ENCODE assay signal across 8 cellular contexts in genomic region chr6:2766767-2767314, GRCh38. TPM values are rescaled to one million over a fixed set of nuclear protein-coding genes. Genes with fewer than 3 reads are reported as not detected.
DNase-seq lines count a peak whose midpoint lies in the region; ATAC-seq and FAIRE-seq lines count a peak whose summit lies in the region.

No MANE protein-coding gene starts in this region.

- peak overlapping the region; percentile 72; the same call in 1 of the 2 replicates for H3K4me3 ChIP-seq in iPS DF 6.9 (ENCODE audit: low read length)

- WGBS in iPS DF 6.9 (ENCODE audit: insufficient coverage, insufficient read length), result no CpG with 5 or more reads among the region's 10 CpGs

- no peaks in the 10 kb centered on the region for H3K27me3 Mint-ChIP-seq in activated CD4-positive, alpha-beta T cell treated with anti-CD3 and anti-CD28 coated beads, Interleukin-2, amount 10 ng/mL, durations not matched to agents 7 days and 5 days
- no peaks in the 10 kb centered on the region for H3K27me3 Mint-ChIP-seq in activated CD4-positive, alpha-beta memory T cell treated with anti-CD3 and anti-CD28 coated beads, Interleukin-2, amount 10 ng/mL, durations not matched to agents 7 days and 5 days
- no peaks in the 10 kb centered on the region for H3K27me3 Mint-ChIP-seq in stimulated activated memory B cell treated with anti-CD40 and anti-IgM and Interleukin-4, amounts not matched to agents 10 μg/mL and 1 μg/mL and 100 μg/mL, for 72 hours

- no peaks in the 10 kb centered on the region for H3K36me3 ChIP-seq in iPS DF 6.9 (ENCODE audit: control insufficient read depth, insufficient read depth, low read length)

- POLR2A ChIA-PET in activated CD4-positive, alpha-beta T cell treated with anti-CD3 and anti-CD28 coated beads, Interleukin-2, amount 10 ng/mL, durations not matched to agents 7 days and 5 days (lab: Charles Lee), result interaction anchor here (0.6 to 0.7 kb wide), 3 partner anchors 52 to 219 kb away, joined by 3 read pairs; no protein-coding TSS in a partner anchor
- POLR2A ChIA-PET in activated CD4-positive, alpha-beta memory T cell treated with anti-CD3 and anti-CD28 coated beads, Interleukin-2, amount 10 ng/mL, durations not matched to agents 7 days and 5 days (lab: Charles Lee), result interaction anchor here (1.0 to 5.1 kb wide), 10 partner anchors 7 to 308 kb away, joined by 3 to 48 read pairs (median 4); partner anchors contain the start of genes MYLK4 and SERPINB1

- ATAC-seq in stimulated activated memory B cell treated with anti-CD40 and anti-IgM and Interleukin-4, amounts not matched to agents 10 μg/mL and 1 μg/mL and 100 μg/mL, for 72 hours, result no peak
- ATAC-seq in HG03457 (IDR thresholded peaks at IDR 0.05; ENCODE audit: unreplicated experiment), result no peak

- H3K36me3 Mint-ChIP-seq in activated CD4-positive, alpha-beta T cell treated with anti-CD3 and anti-CD28 coated beads, Interleukin-2, amount 10 ng/mL, durations not matched to agents 7 days and 5 days (ENCODE audit: low read depth), result peaks cover 38% of the 10 kb centered on the region
- H3K36me3 Mint-ChIP-seq in activated CD4-positive, alpha-beta memory T cell treated with anti-CD3 and anti-CD28 coated beads, Interleukin-2, amount 10 ng/mL, durations not matched to agents 7 days and 5 days (ENCODE audit: low read depth), result peaks cover 25% of the 10 kb centered on the region
- H3K36me3 Mint-ChIP-seq in stimulated activated memory B cell treated with anti-CD40 and anti-IgM and Interleukin-4, amounts not matched to agents 10 μg/mL and 1 μg/mL and 100 μg/mL, for 72 hours, result no peaks in the 10 kb centered on the region

- H3K4me1 ChIP-seq in iPS DF 6.9 (ENCODE audit: control insufficient read depth, insufficient read depth, low read length), result no peaks in the 10 kb centered on the region; the same call in 1 of the 2 replicates

- peak overlapping the region; percentile 92 for H3K27ac Mint-ChIP-seq in activated CD4-positive, alpha-beta T cell treated with anti-CD3 and anti-CD28 coated beads, Interleukin-2, amount 10 ng/mL, durations not matched to agents 7 days and 5 days
- H3K27ac Mint-ChIP-seq in activated CD4-positive, alpha-beta memory T cell treated with anti-CD3 and anti-CD28 coated beads, Interleukin-2, amount 10 ng/mL, durations not matched to agents 7 days and 5 days, result peak overlapping the region; percentile 85
- H3K27ac Mint-ChIP-seq in stimulated activated memory B cell treated with anti-CD40 and anti-IgM and Interleukin-4, amounts not matched to agents 10 μg/mL and 1 μg/mL and 100 μg/mL, for 72 hours, result peak overlapping the region; percentile 97

- peaks cover 52% of the 10 kb centered on the region for H3K4me1 Mint-ChIP-seq in activated CD4-positive, alpha-beta T cell treated with anti-CD3 and anti-CD28 coated beads, Interleukin-2, amount 10 ng/mL, durations not matched to agents 7 days and 5 days
- peaks cover 42% of the 10 kb centered on the region for H3K4me1 Mint-ChIP-seq in activated CD4-positive, alpha-beta memory T cell treated with anti-CD3 and anti-CD28 coated beads, Interleukin-2, amount 10 ng/mL, durations not matched to agents 7 days and 5 days
- peaks cover 38% of the 10 kb centered on the region for H3K4me1 Mint-ChIP-seq in stimulated activated memory B cell treated with anti-CD40 and anti-IgM and Interleukin-4, amounts not matched to agents 10 μg/mL and 1 μg/mL and 100 μg/mL, for 72 hours

- H3K4me3 Mint-ChIP-seq in activated CD4-positive, alpha-beta T cell treated with anti-CD3 and anti-CD28 coated beads, Interleukin-2, amount 10 ng/mL, durations not matched to agents 7 days and 5 days, result peak overlapping the region; percentile 94
- H3K4me3 Mint-ChIP-seq in activated CD4-positive, alpha-beta memory T cell treated with anti-CD3 and anti-CD28 coated beads, Interleukin-2, amount 10 ng/mL, durations not matched to agents 7 days and 5 days, result peak overlapping the region; percentile 90
- H3K4me3 Mint-ChIP-seq in stimulated activated memory B cell treated with anti-CD40 and anti-IgM and Interleukin-4, amounts not matched to agents 10 μg/mL and 1 μg/mL and 100 μg/mL, for 72 hours, result peak overlapping the region; percentile 92

- no peak for FAIRE-seq in urothelium cell line (lab: Jason Lieb, UNC)

- CTCF ChIA-PET in activated CD4-positive, alpha-beta T cell treated with anti-CD3 and anti-CD28 coated beads, Interleukin-2, amount 10 ng/mL, durations not matched to agents 7 days and 5 days (lab: Charles Lee), result interaction anchor here (0.6 to 3.0 kb wide), 7 partner anchors 11 to 1072 kb away, joined by 3 to 12 read pairs (median 4); no protein-coding TSS in a partner anchor
- CTCF ChIA-PET in activated CD4-positive, alpha-beta memory T cell treated with anti-CD3 and anti-CD28 coated beads, Interleukin-2, amount 10 ng/mL, durations not matched to agents 7 days and 5 days (lab: Charles Lee), result interaction anchor here (0.6 to 5.1 kb wide), 11 partner anchors 10 to 223 kb away, joined by 3 to 29 read pairs (median 4); partner anchors contain the start of gene MYLK4

- H3K9me3 ChIP-seq in iPS DF 6.9 (ENCODE audit: control insufficient read depth, insufficient read depth, low read length), result no peaks in the 10 kb centered on the region

- H3K9me3 Mint-ChIP-seq in activated CD4-positive, alpha-beta T cell treated with anti-CD3 and anti-CD28 coated beads, Interleukin-2, amount 10 ng/mL, durations not matched to agents 7 days and 5 days, result no peaks in the 10 kb centered on the region
- no peaks in the 10 kb centered on the region for H3K9me3 Mint-ChIP-seq in activated CD4-positive, alpha-beta memory T cell treated with anti-CD3 and anti-CD28 coated beads, Interleukin-2, amount 10 ng/mL, durations not matched to agents 7 days and 5 days
- H3K9me3 Mint-ChIP-seq in stimulated activated memory B cell treated with anti-CD40 and anti-IgM and Interleukin-4, amounts not matched to agents 10 μg/mL and 1 μg/mL and 100 μg/mL, for 72 hours, result no peaks in the 10 kb centered on the region

- DNase-seq in activated CD4-positive, alpha-beta T cell treated with anti-CD3 and anti-CD28 coated beads, Interleukin-2, amount 10 ng/mL, durations not matched to agents 7 days and 5 days, result no peak
- no peak for DNase-seq in activated CD4-positive, alpha-beta T cell treated with anti-CD3 and anti-CD28 coated beads, Interleukin-2, amount 50 U/mL, for 1 hour
- no peak for DNase-seq in activated CD4-positive, alpha-beta memory T cell treated with anti-CD3 and anti-CD28 coated beads, Interleukin-2, amount 10 ng/mL, durations not matched to agents 7 days and 5 days
- DNase-seq in iPS DF 6.9 (ENCODE audit: low read depth, low spot score) (no peak), ecto neural progenitor cell (ENCODE audit: low spot score) (no peak), urothelium cell line (ENCODE audit: low spot score) (no peak)

- no peak overlapping the region for H3K27ac ChIP-seq in iPS DF 6.9 (ENCODE audit: low read length)

- no peaks in the 10 kb centered on the region for H3K27me3 ChIP-seq in iPS DF 6.9 (ENCODE audit: control insufficient read depth, insufficient read depth, low read length)

RNA-seq across cellular contexts. Expression of gene WRNIP1, which starts 1.6 kb away (rescaled TPM):
- 10 to 100 TPM; 48.0 to 50.5 TPM for total RNA-seq in activated CD4-positive, alpha-beta T cell treated with anti-CD3 and anti-CD28 coated beads, Interleukin-2, amount 10 ng/mL, durations not matched to agents 7 days and 5 days
- 10 to 100 TPM; 39.6 to 42.1 TPM for total RNA-seq in activated CD4-positive, alpha-beta memory T cell treated with anti-CD3 and anti-CD28 coated beads, Interleukin-2, amount 10 ng/mL, durations not matched to agents 7 days and 5 days

RNA-seq across cellular contexts. Expression of gene MYLK4, which starts 16.1 kb away (rescaled TPM):
- under 1 TPM; 0.62 to 0.69 TPM for total RNA-seq in activated CD4-positive, alpha-beta T cell treated with anti-CD3 and anti-CD28 coated beads, Interleukin-2, amount 10 ng/mL, durations not matched to agents 7 days and 5 days
- under 1 TPM; 0.15 to 0.28 TPM for total RNA-seq in activated CD4-positive, alpha-beta memory T cell treated with anti-CD3 and anti-CD28 coated beads, Interleukin-2, amount 10 ng/mL, durations not matched to agents 7 days and 5 days
